8 cellular contexts compared by ENCODE assay signal in the genomic region with DNA sequence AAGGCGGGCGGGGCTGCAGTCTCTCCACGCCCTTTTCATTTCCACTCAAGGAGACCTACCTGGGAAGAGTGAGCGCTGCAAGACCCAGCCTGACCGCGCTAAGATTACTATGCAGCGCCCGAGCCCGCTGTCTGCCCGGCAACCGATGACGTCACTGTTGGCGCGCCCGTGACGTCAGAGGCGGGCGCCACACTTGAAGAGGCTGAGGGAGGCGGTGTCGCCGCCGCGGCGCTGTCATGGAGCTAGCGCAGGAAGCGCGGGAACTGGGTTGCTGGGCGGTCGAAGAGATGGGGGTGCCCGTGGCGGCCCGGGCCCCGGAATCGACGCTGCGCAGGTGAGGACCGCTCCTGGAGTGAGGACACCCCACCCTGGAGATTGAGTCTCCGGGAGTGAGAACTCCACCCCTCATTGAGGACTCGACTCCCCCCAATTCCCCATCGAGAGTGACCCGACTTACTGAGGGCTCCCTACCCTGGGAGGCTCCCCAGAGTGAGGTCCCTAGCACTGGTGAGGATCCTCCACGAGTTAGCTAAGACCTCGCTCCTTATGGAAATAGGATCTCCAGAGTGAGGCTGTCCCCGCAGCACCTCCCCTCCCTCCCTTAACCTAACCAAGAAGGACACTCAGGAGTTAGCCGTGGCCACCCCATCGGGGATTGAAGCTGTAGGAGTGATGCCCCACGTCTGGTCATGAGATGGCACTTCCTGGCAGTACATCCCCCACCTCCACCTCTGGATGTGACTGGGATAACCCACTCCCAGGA. TPM values are rescaled to one million over a fixed set of nuclear protein-coding genes. Genes with fewer than 3 reads are reported as not detected.
A peak's percentile ranks its signal among the peaks of the same experiment; 100 is the strongest.
DNase-seq lines count a peak whose midpoint lies in the region; ATAC-seq, FAIRE-seq and TF ChIP-seq lines count a peak whose summit lies in the region.

A gene with protein sequence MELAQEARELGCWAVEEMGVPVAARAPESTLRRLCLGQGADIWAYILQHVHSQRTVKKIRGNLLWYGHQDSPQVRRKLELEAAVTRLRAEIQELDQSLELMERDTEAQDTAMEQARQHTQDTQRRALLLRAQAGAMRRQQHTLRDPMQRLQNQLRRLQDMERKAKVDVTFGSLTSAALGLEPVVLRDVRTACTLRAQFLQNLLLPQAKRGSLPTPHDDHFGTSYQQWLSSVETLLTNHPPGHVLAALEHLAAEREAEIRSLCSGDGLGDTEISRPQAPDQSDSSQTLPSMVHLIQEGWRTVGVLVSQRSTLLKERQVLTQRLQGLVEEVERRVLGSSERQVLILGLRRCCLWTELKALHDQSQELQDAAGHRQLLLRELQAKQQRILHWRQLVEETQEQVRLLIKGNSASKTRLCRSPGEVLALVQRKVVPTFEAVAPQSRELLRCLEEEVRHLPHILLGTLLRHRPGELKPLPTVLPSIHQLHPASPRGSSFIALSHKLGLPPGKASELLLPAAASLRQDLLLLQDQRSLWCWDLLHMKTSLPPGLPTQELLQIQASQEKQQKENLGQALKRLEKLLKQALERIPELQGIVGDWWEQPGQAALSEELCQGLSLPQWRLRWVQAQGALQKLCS (plus strand): TSS at position 177 of the 763 bp plus-strand sequence. CDS start 60 bp downstream, at position 237.

- H3K9me1 ChIP-seq in keratinocyte (ENCODE audit: control insufficient read depth, extremely low read depth, insufficient read depth, low read length): no peaks in the 10 kb centered on the region

- TF ChIP-seq POLR2A in GM19099 (IDR thresholded peaks at IDR 0.05; ENCODE audit: extremely low read depth, insufficient read length, low read depth): peak; percentile 82

- H3K27me3 ChIP-seq in keratinocyte (ENCODE audit: control insufficient read depth, extremely low read depth, insufficient read depth, low read length): no peaks in the 10 kb centered on the region

- dilution Hi-C loops in keratinocyte (cut with MboI; ENCODE audit: extremely low pct_ligation_motif_present, low sequenced_read_pairs): no loop called here

- H3K36me3 ChIP-seq in keratinocyte (ENCODE audit: control insufficient read depth in 2 of 2, extremely low read depth in 1 of 2, insufficient read depth in 2 of 2, low read length in 2 of 2): peaks cover 0 to 4% of the 10 kb centered on the region in 2 experiments

- TF ChIP-seq CTCF in keratinocyte (optimal IDR thresholded peaks at IDR 0.05 in 1 of 3, IDR thresholded peaks at IDR 0.05 in 1 of 3, conservative IDR thresholded peaks at IDR 0.05 in 1 of 3; ENCODE audit: extremely low read depth in 1 of 3, insufficient read depth in 2 of 3, low read length in 3 of 3): peak in 1 of 3 experiments; percentile 1

- DNase-seq in AG20443 (ENCODE audit: low spot score): peak; percentile 98
- DNase-seq in NCI-H510A treated with DMSO at 0.1 percent for 48 hours (lab: John Stamatoyannopoulos, UW): peak; percentile 94
- peak; percentile 94 for DNase-seq in activated CD4-positive, alpha-beta T cell treated with anti-CD3 and anti-CD28 coated beads for 1 hour
- peak; percentile 98 for DNase-seq in cerebellum (ENCODE audit: low spot score)
- DNase-seq in keratinocyte (ENCODE audit: low read depth, low spot score): peak; percentile 69
- peak; percentile 91 to 97 for DNase-seq in stimulated activated CD4-positive, alpha-beta T cell treated with anti-CD3 and anti-CD28 coated beads, Interleukin-15, amount 100 ng/mL, for 1 hour (ENCODE audit: low read depth in 1 of 2, low spot score in 1 of 2)

- H3K4me3 ChIP-seq in keratinocyte (ENCODE audit: control insufficient read depth in 2 of 3, extremely low read depth in 1 of 3, insufficient read depth in 2 of 3, low read depth in 1 of 3, low read length in 3 of 3): peak within 1 kb of the TSS; percentile 72 to 88 (median 74)

- H3K4me1 ChIP-seq in keratinocyte (ENCODE audit: control insufficient read depth, extremely low read depth, insufficient read depth, low read length): peaks cover 3% of the 10 kb centered on the region

- H3K79me2 ChIP-seq in keratinocyte (ENCODE audit: control insufficient read depth, insufficient read depth, low read length): no peaks in the 10 kb centered on the region

- peak within 1 kb of the TSS; percentile 77 for H2AFZ ChIP-seq in keratinocyte (ENCODE audit: control insufficient read depth, low read length)

- peak within 1 kb of the TSS; percentile 59 for H3K27ac ChIP-seq in keratinocyte (ENCODE audit: control insufficient read depth, insufficient read depth, low read length)

- H4K20me1 ChIP-seq in keratinocyte (ENCODE audit: control insufficient read depth, extremely low read depth, insufficient read depth, low read length): no peaks in the 10 kb centered on the region

- peak within 1 kb of the TSS; percentile 75 for H3K4me2 ChIP-seq in keratinocyte (ENCODE audit: control insufficient read depth, extremely low read depth, insufficient read depth, low read depth, low read length)

- H3K9ac ChIP-seq in keratinocyte (ENCODE audit: control insufficient read depth, extremely low read depth, insufficient read depth, low read length): peak within 1 kb of the TSS; percentile 77

- no peaks in the 10 kb centered on the region for H3K9me3 ChIP-seq in keratinocyte (ENCODE audit: control insufficient read depth, low read depth, low read length)

- ATAC-seq in HG03432 (IDR thresholded peaks at IDR 0.05; ENCODE audit: unreplicated experiment): peak; percentile 79

- FAIRE-seq in keratinocyte (lab: Jason Lieb, UNC): peak; percentile 69

RNA-seq across cellular contexts. Expression of the gene that starts here (rescaled TPM):
- 8.2 TPM for total RNA-seq in cerebellum
- 3.1 to 3.7 TPM (median 3.5 TPM) in 3 replicates for polyA plus RNA-seq in keratinocyte
- 6.0 TPM for polyA plus RNA-seq in keratinocyte (2011; ENCODE audit: low read depth)
- 1.4 and 1.9 TPM in 2 replicates for polyA plus RNA-seq in keratinocyte (2011; cell fraction: cytosol; rRNA removed)
- 8.4 and 9.9 TPM in 2 replicates for polyA plus RNA-seq in keratinocyte (2011; cell fraction: nucleus; rRNA removed)
- 3.6 and 6.0 TPM in 2 replicates for polyA plus RNA-seq in keratinocyte (2012; ENCODE audit: low replicate concordance)
- polyA minus RNA-seq in keratinocyte: 1.8 to 9.2 TPM (median 1.9 TPM) in 3 replicates
- polyA minus RNA-seq in keratinocyte (2011; cell fraction: cytosol; rRNA and poly(A)+ RNA removed): 1.5 TPM
- 2.4 and 3.1 TPM in 2 replicates for polyA minus RNA-seq in keratinocyte (2011; cell fraction: nucleus; rRNA and poly(A)+ RNA removed)

Comparison
In these comparisons a context has a peak if more than half of its experiments do, and no peak if none do; other contexts are left out.
1. Peak in every context shown above with its lines: DNase-seq, ATAC-seq, H3K4me3 ChIP-seq and H3K27ac ChIP-seq.